Comparison of ENCODE assay signal across 17 cellular contexts in genomic region chr9:68515304-68516017, GRCh38. TPM values are rescaled to one million over a fixed set of nuclear protein-coding genes. Genes with fewer than 3 reads are reported as not detected.
DNase-seq lines count a peak whose midpoint lies in the region; ATAC-seq and TF ChIP-seq lines count a peak whose summit lies in the region.
"Had no signal": no experiment of that assay in that cellular context is flagged by ENCODE, and none has a peak within 500 bp of the region (broad histone marks: within the 10 kb centered on the region; RNA-seq: fewer than 3 reads in every experiment).

No MANE protein-coding gene starts in this region.

- H3K4me3 ChIP-seq in epithelial cell of proximal tubule (ENCODE audit: low read depth, low read length) (no peak overlapping the region), thoracic aorta (no peak overlapping the region)
- H3K4me3 ChIP-seq: ovary had no signal

- no peaks in the 10 kb centered on the region for H3K27me3 ChIP-seq in thoracic aorta (replicated peaks; ENCODE audit: insufficient read depth)
- H3K27me3 ChIP-seq: ovary had no signal

- no peak for TF ChIP-seq CTCF in epithelial cell of proximal tubule (conservative IDR thresholded peaks at IDR 0.05; ENCODE audit: low read depth, low read length)
- TF ChIP-seq CTCF in thoracic aorta (IDR thresholded peaks at IDR 0.05) = no peak

- H3K36me3 ChIP-seq in thoracic aorta = no peaks in the 10 kb centered on the region
- H3K36me3 ChIP-seq: ovary had no signal

- peaks cover 4 to 20% of the 10 kb centered on the region in 2 donors for H3K4me1 ChIP-seq in thoracic aorta (ENCODE audit: control insufficient read depth in 1 of 2, low read depth in 2 of 2)

- DNase-seq in M059J (ENCODE audit: low read depth) (peak; percentile 9), epithelial cell of proximal tubule (ENCODE audit: low read depth) (peak; percentile 85), left colon (no peak), thoracic aorta (ENCODE audit: low spot score) (no peak), 8988T (no peak), NCI-H82 (lab: John Stamatoyannopoulos, UW) (no peak), foreskin melanocyte (no peak)
- DNase-seq in stimulated activated CD4-positive, alpha-beta T cell treated with anti-CD3 and anti-CD28 coated beads, Interleukin-4, amount 100 ng/mL, for 4 hours = no peak
- DNase-seq: CD8-positive, alpha-beta T cell; head of caudate nucleus; NCI-H2171 treated with DMSO at 0.1 percent for 48 hours; OCI-M1; ovary; stimulated activated CD4-positive, alpha-beta T cell treated with anti-CD3 and anti-CD28 coated beads, Interleukin-4, amount 100 ng/mL, for 24 hours; T-helper 9 cell had no signal

- intact Hi-C loops in left colon (cut with DNase I, micrococcal nuclease) = no loop called here

- peak overlapping the region in 1 of 2 donors; percentile 40 for H3K27ac ChIP-seq in thoracic aorta
- H3K27ac ChIP-seq: KMS-11, ovary had no signal

- ATAC-seq in left colon = peak; percentile 88
- peak; percentile 65 for ATAC-seq in thoracic aorta (ENCODE audit: insufficient number of reproducible peaks, low FRiP score, low read depth)
- ATAC-seq: activated naive CD4-positive, alpha-beta T cell treated with anti-CD3 and anti-CD28 coated beads, Interleukin-2, amount 50 U/mL, for 72 hours; CD8-positive, alpha-beta T cell had no signal

- H3K9me3 ChIP-seq in thoracic aorta = no peaks in the 10 kb centered on the region

RNA-seq across cellular contexts. Expression of gene TMEM252, which starts 25.2 kb away (rescaled TPM):
- total RNA-seq in M059J (2014; rRNA removed; shearing (Covaris generic)) = not detected in 2 replicates
- total RNA-seq in epithelial cell of proximal tubule (not detected in 2 replicates), left colon (under 1 TPM in 1 of 2 donors, not detected in 1; 0.89 TPM), thoracic aorta (not detected)
- total RNA-seq: activated naive CD4-positive, alpha-beta T cell treated with anti-CD3 and anti-CD28 coated beads, Interleukin-2, amount 50 U/mL, for 72 hours; CD8-positive, alpha-beta T cell had no signal

Comparison
In these comparisons a context has a peak if more than half of its experiments do, and no peak if none do; other contexts are left out.
1. DNase-seq: peak in M059J (single experiment) and epithelial cell of proximal tubule (single experiment); none in left colon (0 of 2), thoracic aorta (single experiment), 8988T (single experiment), NCI-H82 (single experiment), stimulated activated CD4-positive, alpha-beta T cell treated with anti-CD3 and anti-CD28 coated beads, Interleukin-4, amount 100 ng/mL, for 4 hours (0 of 2) and foreskin melanocyte (single experiment).